Comparison of ENCODE assay signal across 15 cellular contexts in genomic region chr9:21747171-21747570, GRCh38. TPM values are rescaled to one million over a fixed set of nuclear protein-coding genes. Genes with fewer than 3 reads are reported as not detected.
A peak's percentile ranks its signal among the peaks of the same experiment; 100 is the strongest.
DNase-seq lines count a peak whose midpoint lies in the region; ATAC-seq and TF ChIP-seq lines count a peak whose summit lies in the region.
"Had no signal": no experiment of that assay in that cellular context is flagged by ENCODE, and none has a peak within 500 bp of the region (broad histone marks: within the 10 kb centered on the region; RNA-seq: fewer than 3 reads in every experiment).

No MANE protein-coding gene starts in this region.

- POLR2A ChIA-PET in A673 (lab: Charles Lee; ENCODE audit: low non-redundant PET) (no interaction called here), T-cell (lab: Charles Lee) (no interaction called here)

- H3K36me3 Mint-ChIP-seq in T-helper 17 cell (ENCODE audit: low read depth) (peaks cover 5% of the 10 kb centered on the region), T-cell (no peaks in the 10 kb centered on the region)
- H3K36me3 Mint-ChIP-seq: activated naive CD8-positive, alpha-beta T cell had no signal

- CTCF ChIA-PET in A673 (lab: Charles Lee) (no interaction called here), T-cell (lab: Charles Lee) (no interaction called here)

- ATAC-seq in T-helper 17 cell (no peak), T-cell (replicated peaks in 1 of 4) (no peak)
- ATAC-seq: left lobe of liver; stimulated activated naive CD8-positive, alpha-beta T cell treated with anti-CD3 and anti-CD28 coated beads, Interleukin-15, amount 100 ng/mL, for 72 hours had no signal

- intact Hi-C loops in A673 (cut with micrococcal nuclease; ENCODE audit: unreplicated experiment): no loop called here

- H3K4me1 Mint-ChIP-seq in T-helper 17 cell (peaks cover 3% of the 10 kb centered on the region), T-cell (no peaks in the 10 kb centered on the region)
- H3K4me1 Mint-ChIP-seq: stimulated activated naive CD8-positive, alpha-beta T cell treated with anti-CD3 and anti-CD28 coated beads, Interleukin-15, amount 100 ng/mL, for 72 hours had no signal

- peak overlapping the region; percentile 37 for H3K27ac ChIP-seq in A673 (ENCODE audit: low read depth, low read length, poor library complexity, severe bottlenecking)
- H3K27ac ChIP-seq: right atrium auricular region had no signal

- no peak overlapping the region for H3K9ac ChIP-seq in adipocyte (ENCODE audit: low read length)

- peaks cover 28% of the 10 kb centered on the region for H3K27me3 Mint-ChIP-seq in T-helper 17 cell
- peaks cover 2 to 19% of the 10 kb centered on the region in 2 donors for H3K27me3 Mint-ChIP-seq in T-cell

- no peaks in the 10 kb centered on the region for H3K9me3 Mint-ChIP-seq in T-cell
- H3K9me3 Mint-ChIP-seq: stimulated activated naive CD8-positive, alpha-beta T cell treated with anti-CD3 and anti-CD28 coated beads, Interleukin-15, amount 100 ng/mL, for 72 hours had no signal

- H3K27me3 ChIP-seq in A673 (replicated peaks; ENCODE audit: insufficient read depth, low read depth, low read length, poor library complexity) (no peaks in the 10 kb centered on the region), adipocyte (replicated peaks; ENCODE audit: control insufficient read depth, insufficient read depth, low read length) (no peaks in the 10 kb centered on the region)
- H3K27me3 ChIP-seq: right atrium auricular region had no signal

- H3K9me3 ChIP-seq in A673 (ENCODE audit: low read depth, low read length, poor library complexity, severe bottlenecking) (no peaks in the 10 kb centered on the region), adipocyte (ENCODE audit: control insufficient read depth, low read length) (no peaks in the 10 kb centered on the region), T-helper 17 cell (ENCODE audit: control insufficient read depth, low read length, poor library complexity, severe bottlenecking) (no peaks in the 10 kb centered on the region)
- H3K9me3 ChIP-seq: right atrium auricular region had no signal

- no TSS peak for BruUV-seq in A673 (replicated peaks; lab: Mats Ljungman, UMichigan)

- no peaks in the 10 kb centered on the region for H3K36me3 ChIP-seq in A673 (ENCODE audit: insufficient read depth, low read length, poor library complexity, severe bottlenecking)
- no peaks in the 10 kb centered on the region for H3K36me3 ChIP-seq in adipocyte (ENCODE audit: control insufficient read depth, insufficient read depth, low read length, severe bottlenecking)
- H3K36me3 ChIP-seq: right atrium auricular region had no signal

- H3K4me3 ChIP-seq in A673 (ENCODE audit: low read depth, low read length, poor library complexity, severe bottlenecking) (no peak overlapping the region), adipocyte (ENCODE audit: low read length) (no peak overlapping the region), fibroblast of pulmonary artery (replicated peaks; ENCODE audit: low read depth, low read length) (no peak overlapping the region)
- H3K4me3 ChIP-seq: right atrium auricular region had no signal

- H3K4me1 ChIP-seq in A673 (ENCODE audit: insufficient read depth, low read length, poor library complexity, severe bottlenecking) (no peaks in the 10 kb centered on the region), adipocyte (ENCODE audit: control insufficient read depth, insufficient read depth, low read length) (peaks cover 64% of the 10 kb centered on the region)
- H3K4me1 ChIP-seq: right atrium auricular region had no signal

- no peak overlapping the region for H3K4me3 Mint-ChIP-seq in T-helper 17 cell
- H3K4me3 Mint-ChIP-seq in T-cell: no peak overlapping the region
- H3K4me3 Mint-ChIP-seq: activated naive CD8-positive, alpha-beta T cell; stimulated activated naive CD8-positive, alpha-beta T cell treated with anti-CD3 and anti-CD28 coated beads, Interleukin-15, amount 100 ng/mL, for 72 hours had no signal

- no peak overlapping the region for H3K27ac Mint-ChIP-seq in T-helper 17 cell
- H3K27ac Mint-ChIP-seq in T-cell: no peak overlapping the region
- H3K27ac Mint-ChIP-seq: activated naive CD8-positive, alpha-beta T cell; stimulated activated naive CD8-positive, alpha-beta T cell treated with anti-CD3 and anti-CD28 coated beads, Interleukin-15, amount 100 ng/mL, for 72 hours had no signal

- in situ Hi-C loops in GM13977 (cut with MboI; ENCODE audit: low pct_unique_long_range_greater_than_20kb, low sequenced_read_pairs, unreplicated experiment): no loop called here

- TF ChIP-seq CTCF in A673 (conservative IDR thresholded peaks at IDR 0.05; ENCODE audit: low read depth, low read length) (no peak), fibroblast of pulmonary artery (IDR thresholded peaks at IDR 0.05; ENCODE audit: low read length, missing control alignments) (no peak), GM13977 (IDR thresholded peaks at IDR 0.05; ENCODE audit: extremely low read depth, insufficient read depth, missing control alignments) (no peak)

- peak; percentile 59 for DNase-seq in A673 (ENCODE audit: low spot score)
- peak; percentile 82 for DNase-seq in HS-5 (ENCODE audit: low read depth)
- peak; percentile 65 for DNase-seq in adipocyte (ENCODE audit: low read depth)
- peak; percentile 95 for DNase-seq in fibroblast of pulmonary artery (ENCODE audit: low read depth)
- no peak for DNase-seq in T-helper 17 cell
- no peak for DNase-seq in T-cell
- DNase-seq in GM13977 (ENCODE audit: low spot score): no peak
- DNase-seq in NCI-H2029 treated with DMSO at 0.1 percent for 48 hours (lab: John Stamatoyannopoulos, UW): no peak
- DNase-seq: activated T-cell treated with anti-CD3 and anti-CD28 coated beads for 4 hours; effector CD4-positive, alpha-beta T cell; NCI-H748 treated with DMSO at 0.1 percent for 48 hours; stimulated activated naive CD8-positive, alpha-beta T cell treated with anti-CD3 and anti-CD28 coated beads, Interleukin-15, amount 100 ng/mL, for 72 hours had no signal

RNA-seq across cellular contexts. Expression of gene MTAP, which starts 55.3 kb away (rescaled TPM):
- total RNA-seq in A673 (2021) (39.2 and 45.7 TPM in 2 replicates), T-helper 17 cell (10 to 100 TPM; 26.2 to 28.8 TPM), T-cell (10 to 100 TPM; 32.0 to 41.9 (median 34.6) TPM)

Comparison
In these comparisons a context has a peak if more than half of its experiments do, and no peak if none do; other contexts are left out.
1. DNase-seq: peak in A673 (single experiment), HS-5 (single experiment), adipocyte (single experiment) and fibroblast of pulmonary artery (single experiment); none in T-helper 17 cell (0 of 3), T-cell (0 of 34), GM13977 (single experiment) and NCI-H2029 treated with DMSO at 0.1 percent for 48 hours (single experiment).